In the genomic region with DNA sequence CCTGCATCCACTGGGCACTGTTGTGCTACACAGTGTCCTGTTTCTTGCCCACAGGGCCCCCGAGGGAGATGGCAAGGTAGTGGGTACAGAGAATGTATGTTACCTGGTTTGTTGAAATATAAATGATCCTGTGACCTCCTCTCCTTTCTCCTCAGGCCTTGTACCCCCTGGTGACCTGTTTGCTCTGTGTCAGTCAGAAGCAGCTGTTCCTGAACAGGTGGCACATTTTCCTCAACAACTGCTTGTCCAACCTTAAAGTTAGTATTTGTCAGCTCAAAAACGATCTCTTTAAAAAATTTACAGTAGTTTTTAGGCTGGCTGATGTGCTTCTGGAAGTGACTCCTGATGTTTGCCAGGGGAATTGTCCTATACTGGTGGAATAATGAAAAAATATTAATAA, we compare ENCODE assay signal across 17 cellular contexts.
"Had no signal": no experiment of that assay in that cellular context is flagged by ENCODE, and none has a peak within 500 bp of the region (broad histone marks: within the 10 kb centered on the region; RNA-seq: fewer than 3 reads in every experiment).

No MANE protein-coding gene starts in this region.

- H3K4me3 Mint-ChIP-seq: central memory CD8-positive, alpha-beta T cell; neural progenitor cell; stimulated activated naive CD8-positive, alpha-beta T cell treated with anti-CD3 and anti-CD28 coated beads, Interleukin-15, Interleukin-2, amounts not matched to agents 100 ng/mL and 50 ng/mL, for 24 hours had no signal

- H3K36me3 Mint-ChIP-seq: neural progenitor cell had no signal

- H3K27me3 Mint-ChIP-seq: progenitor cell of endocrine pancreas; stimulated activated naive CD8-positive, alpha-beta T cell treated with anti-CD3 and anti-CD28 coated beads, Interleukin-15, Interleukin-2, amounts not matched to agents 100 ng/mL and 50 ng/mL, for 24 hours had no signal

- H3K9me3 Mint-ChIP-seq: central memory CD8-positive, alpha-beta T cell; stimulated activated naive CD8-positive, alpha-beta T cell treated with anti-CD3 and anti-CD28 coated beads, Interleukin-15, Interleukin-2, amounts not matched to agents 100 ng/mL and 50 ng/mL, for 24 hours had no signal

- H3K9me3 ChIP-seq: upper lobe of left lung had no signal

- H3K9ac ChIP-seq: neural progenitor cell had no signal

- H3K4me1 Mint-ChIP-seq: central memory CD8-positive, alpha-beta T cell; neural progenitor cell had no signal

- DNase-seq: activated CD4-positive, alpha-beta T cell treated with anti-CD3 and anti-CD28 coated beads for 1 hour; activated CD8-positive, alpha-beta memory T cell treated with anti-CD3 and anti-CD28 coated beads for 24 hours; activated CD8-positive, alpha-beta memory T cell treated with anti-CD3 and anti-CD28 coated beads, Interleukin-2, amount 50 U/mL, for 48 hours; activated effector memory CD4-positive, alpha-beta T cell treated with Interleukin-2 at 50 U/mL for 16 hours; activated naive CD4-positive, alpha-beta T cell treated with anti-CD3 and anti-CD28 coated beads, Interleukin-2, amount 50 U/mL, for 16 hours; activated T-cell treated with anti-CD3 and anti-CD28 coated beads, Interleukin-2, amount 50 U/mL, for 48 hours; aorta; effector CD4-positive, alpha-beta T cell; head of caudate nucleus; kidney; stimulated activated CD4-positive, alpha-beta T cell treated with anti-CD3 and anti-CD28 coated beads, Interleukin-2, amount 100 ng/mL, for 24 hours; upper lobe of left lung; WERI-Rb-1 had no signal

- H3K4me2 ChIP-seq: neural progenitor cell had no signal

- H3K4me3 ChIP-seq: neural progenitor cell, upper lobe of left lung had no signal

- H3K27me3 ChIP-seq: neural progenitor cell, upper lobe of left lung had no signal

- H3K36me3 ChIP-seq: neural progenitor cell, upper lobe of left lung, WERI-Rb-1 had no signal

- H2AFZ ChIP-seq: neural progenitor cell had no signal

- H3K27ac Mint-ChIP-seq: neural progenitor cell; progenitor cell of endocrine pancreas; stimulated activated naive CD8-positive, alpha-beta T cell treated with anti-CD3 and anti-CD28 coated beads, Interleukin-15, Interleukin-2, amounts not matched to agents 100 ng/mL and 50 ng/mL, for 24 hours had no signal

- H3K4me1 ChIP-seq: neural progenitor cell had no signal

- H3K27ac ChIP-seq: neural progenitor cell, upper lobe of left lung, WERI-Rb-1 had no signal
